Comparison of ENCODE assay signal across 8 cellular contexts in the genomic region with DNA sequence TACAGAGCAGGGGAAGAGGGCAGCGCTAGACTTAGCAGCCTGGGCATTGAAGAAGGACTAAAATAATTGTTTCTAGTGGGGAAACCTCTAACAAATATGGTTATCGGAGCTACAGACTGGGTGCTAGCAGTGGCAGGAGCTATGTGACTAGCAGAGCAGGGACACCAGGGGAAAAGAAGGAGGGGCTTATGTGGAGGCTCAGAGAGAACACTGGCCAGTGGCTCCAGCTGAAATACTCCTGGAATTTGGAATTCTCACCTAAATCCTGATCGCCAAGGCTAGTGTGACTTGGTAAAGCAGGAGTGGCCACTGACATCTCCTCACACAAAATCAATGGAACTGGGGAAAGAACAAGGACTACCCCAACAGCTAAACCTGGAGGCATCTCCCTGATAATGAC. TPM values are rescaled to one million over a fixed set of nuclear protein-coding genes. Genes with fewer than 3 reads are reported as not detected.
A peak's percentile ranks its signal among the peaks of the same experiment; 100 is the strongest.
DNase-seq lines count a peak whose midpoint lies in the region; ATAC-seq and TF ChIP-seq lines count a peak whose summit lies in the region.

No MANE protein-coding gene starts in this region.

- H2BK120ac ChIP-seq in mesendoderm (ENCODE audit: low read depth, low read length) = no peak overlapping the region

- no peak overlapping the region for H2BK5ac ChIP-seq in mesendoderm (ENCODE audit: low read length)

- H4K8ac ChIP-seq in mesendoderm (ENCODE audit: low read depth, low read length) = no peak overlapping the region

- H3K4me3 ChIP-seq in ACC112 (ENCODE audit: low read depth, low read length) = peak overlapping the region; percentile 79
- no peak overlapping the region for H3K4me3 ChIP-seq in body of pancreas
- no peak overlapping the region for H3K4me3 ChIP-seq in mesendoderm (ENCODE audit: low read length)

- H3K18ac ChIP-seq in mesendoderm (ENCODE audit: low read length) = peak overlapping the region; percentile 33

- no peak overlapping the region for H4K5ac ChIP-seq in mesendoderm (ENCODE audit: low read length)

- no peak overlapping the region for H2AK5ac ChIP-seq in mesendoderm (ENCODE audit: low read length)

- WGBS in body of pancreas, 2 donors = 51 to 54% methylated on average over 3 of the region's 3 CpGs
- no CpG with 5 or more reads among the region's 3 CpGs for WGBS in mesendoderm (ENCODE audit: extremely low coverage, insufficient coverage, low lambda C conversion rate)

- H3K9ac ChIP-seq in mesendoderm (ENCODE audit: low read length) = peak overlapping the region; percentile 39

- peaks cover 6% of the 10 kb centered on the region for H3K79me1 ChIP-seq in mesendoderm (ENCODE audit: low read length)

- peaks cover 20% of the 10 kb centered on the region for H3K4me1 ChIP-seq in ACC112 (ENCODE audit: control insufficient read depth, insufficient read depth, low read length, unreplicated experiment)
- peaks cover 46% of the 10 kb centered on the region for H3K4me1 ChIP-seq in body of pancreas
- peaks cover 4% of the 10 kb centered on the region for H3K4me1 ChIP-seq in mesendoderm (ENCODE audit: control insufficient read depth, low read depth, low read length)

- DNase-seq in HuH-7.5 (ENCODE audit: low spot score) = peak; percentile 51
- DNase-seq in body of pancreas = peak in 1 of 4 donors; percentile 14
- peak; percentile 82 for DNase-seq in mesendoderm
- no peak for DNase-seq in OCI-M2 (lab: John Stamatoyannopoulos, UW; ENCODE audit: unreplicated experiment)
- DNase-seq in SHP77 treated with DMSO at 0.1 percent for 48 hours (lab: John Stamatoyannopoulos, UW) = no peak
- no peak for DNase-seq in foreskin melanocyte

- no peak for TF ChIP-seq CTCF in body of pancreas (IDR thresholded peaks at IDR 0.05)

- H3K79me2 ChIP-seq in ACC112 (ENCODE audit: control insufficient read depth, insufficient read depth, low read length, unreplicated experiment) = peaks cover 62% of the 10 kb centered on the region
- H3K79me2 ChIP-seq in mesendoderm (ENCODE audit: control insufficient read depth, insufficient read depth, low read length) = peaks cover 6% of the 10 kb centered on the region

- no peaks in the 10 kb centered on the region for H3K27me3 ChIP-seq in ACC112 (ENCODE audit: insufficient read depth, low read length)
- no peaks in the 10 kb centered on the region for H3K27me3 ChIP-seq in body of pancreas
- H3K27me3 ChIP-seq in mesendoderm (ENCODE audit: insufficient read depth, low read length, poor library complexity) = no peaks in the 10 kb centered on the region

- no peak overlapping the region for H2BK15ac ChIP-seq in mesendoderm (replicated peaks; ENCODE audit: low read depth)

- intact Hi-C loops in body of pancreas (cut with DNase I) = no loop called here

- H3K4ac ChIP-seq in mesendoderm (ENCODE audit: low read depth, low read length) = no peak overlapping the region

- no peaks in the 10 kb centered on the region for H3K9me3 ChIP-seq in body of pancreas

- H2AFZ ChIP-seq in ACC112 (ENCODE audit: low read length, unreplicated experiment) = no peak overlapping the region

- H3K56ac ChIP-seq in mesendoderm (ENCODE audit: low read length) = peak overlapping the region; percentile 58

- ATAC-seq in body of pancreas (no peak), GM21367 (IDR thresholded peaks at IDR 0.05; ENCODE audit: unreplicated experiment) (no peak)

- H3K27ac ChIP-seq in ACC112 (ENCODE audit: low read depth, low read length) (no peak overlapping the region), body of pancreas (peak overlapping the region in 3 of 4 donors; percentile 93 to 97 (median 96)), mesendoderm (ENCODE audit: low read depth, low read length) (no peak overlapping the region)

- TF ChIP-seq POLR2A in body of pancreas (IDR thresholded peaks at IDR 0.05) = no peak

- no peak overlapping the region for H3K4me2 ChIP-seq in mesendoderm (ENCODE audit: low read length)

- H3K36me3 ChIP-seq in ACC112 (ENCODE audit: insufficient read depth, low read length) (no peaks in the 10 kb centered on the region), body of pancreas (replicated peaks in 1 of 2; ENCODE audit: insufficient read depth in 1 of 2, low read depth in 2 of 2) (no peaks in the 10 kb centered on the region), mesendoderm (ENCODE audit: control insufficient read depth, insufficient read depth, low read length) (no peaks in the 10 kb centered on the region)

- H3K23ac ChIP-seq in mesendoderm (ENCODE audit: low read length) = no peak overlapping the region

RNA-seq across cellular contexts. Expression of a gene that starts 2.0 kb away (rescaled TPM):
- 10 to 100 TPM; 26.4 to 30.9 TPM for total RNA-seq in body of pancreas
- polyA plus RNA-seq in mesendoderm (2013, experiment 1 of 2) = 4.5 TPM
- polyA plus RNA-seq in mesendoderm (2013, experiment 2 of 2) = 4.7 TPM

Comparison
In these comparisons a context has a peak if more than half of its experiments do, and no peak if none do; other contexts are left out.
1. H3K27ac ChIP-seq: peak in body of pancreas (3 of 4); none in ACC112 (single experiment) and mesendoderm (single experiment).
2. DNase-seq: peak in HuH-7.5 (single experiment) and mesendoderm (single experiment); none in OCI-M2 (single experiment), SHP77 treated with DMSO at 0.1 percent for 48 hours (single experiment) and foreskin melanocyte (single experiment).